28 cellular contexts compared by ENCODE assay signal in the genomic region with DNA sequence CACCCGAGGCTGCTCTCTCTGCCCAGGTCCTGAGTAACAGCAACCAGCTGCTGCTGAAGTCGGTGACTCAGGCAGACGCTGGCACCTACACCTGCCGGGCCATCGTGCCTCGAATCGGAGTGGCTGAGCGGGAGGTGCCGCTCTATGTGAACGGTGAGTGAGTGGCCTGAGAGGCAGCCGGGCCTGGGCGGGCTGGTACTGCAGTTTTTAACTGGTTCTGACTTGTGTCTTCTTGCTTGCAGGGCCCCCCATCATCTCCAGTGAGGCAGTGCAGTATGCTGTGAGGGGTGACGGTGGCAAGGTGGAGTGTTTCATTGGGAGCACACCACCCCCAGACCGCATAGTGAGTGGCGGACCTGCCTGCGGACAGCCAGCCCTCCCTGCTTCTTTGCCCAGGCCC.
"Had no signal": no experiment of that assay in that cellular context is flagged by ENCODE, and none has a peak within 500 bp of the region (broad histone marks: within the 10 kb centered on the region; RNA-seq: fewer than 3 reads in every experiment).

No MANE protein-coding gene starts in this region.

- H3K9me3 ChIP-seq: ascending aorta had no signal

- ATAC-seq: activated CD8-positive, alpha-beta T cell treated with anti-CD3 and anti-CD28 coated beads for 36 hours; activated naive CD8-positive, alpha-beta T cell treated with anti-CD3 and anti-CD28 coated beads, Interleukin-2, amount 50 U/mL, for 24 hours; activated T-cell treated with anti-CD3 and anti-CD28 coated beads, Interleukin-2, amount 50 U/mL, for 4 hours had no signal

- H3K4me1 ChIP-seq: ascending aorta had no signal

- DNase-seq: activated B cell treated with CpG ODN at 0.5 μM for 24 hours; activated CD4-positive, alpha-beta memory T cell treated with anti-CD3 and anti-CD28 coated beads for 36 hours; activated CD4-positive, alpha-beta T cell treated with anti-CD3 and anti-CD28 coated beads for 4 hours; activated CD4-positive, alpha-beta T cell treated with anti-CD3 and anti-CD28 coated beads, Interleukin-2, amount 10 ng/mL, durations not matched to agents 24 days and 14 days; activated CD4-positive, alpha-beta T cell treated with anti-CD3 and anti-CD28 coated beads, Interleukin-2, amount 50 U/mL, for 1 hour; activated CD4-positive, alpha-beta T cell treated with anti-CD3 and anti-CD28 coated beads, Interleukin-2, amount 50 U/mL, for 4 hours; activated CD4-positive, CD25-positive, alpha-beta regulatory T cell treated with anti-CD3 and anti-CD28 coated beads, Interleukin-2, amount 50 U/mL, for 72 hours; activated CD8-positive, alpha-beta memory T cell treated with anti-CD3 and anti-CD28 coated beads, Interleukin-2, amount 50 U/mL, for 4 hours; activated CD8-positive, alpha-beta T cell treated with anti-CD3 and anti-CD28 coated beads for 36 hours; activated effector memory CD4-positive, alpha-beta T cell treated with Interleukin-2 at 50 U/mL for 16 hours; activated gamma-delta T cell; activated naive CD4-positive, alpha-beta T cell treated with anti-CD3 and anti-CD28 coated beads, Interleukin-2, amount 10 ng/mL, durations not matched to agents 7 days and 5 days; activated naive CD4-positive, alpha-beta T cell treated with Interleukin-2 at 50 U/mL for 16 hours; activated naive CD8-positive, alpha-beta T cell treated with anti-CD3 and anti-CD28 coated beads, Interleukin-2, amount 10 ng/mL, durations not matched to agents 7 days and 5 days; activated naive CD8-positive, alpha-beta T cell treated with anti-CD3 and anti-CD28 coated beads, Interleukin-2, amount 50 U/mL, for 24 hours; activated T-cell treated with anti-CD3 and anti-CD28 coated beads for 4 hours; activated T-cell treated with anti-CD3 and anti-CD28 coated beads, Interleukin-2, amount 50 U/mL, for 1 hour; activated T-cell treated with anti-CD3 and anti-CD28 coated beads, Interleukin-2, amount 50 U/mL, for 4 hours; amygdala; anterior cingulate cortex; caudate nucleus; cerebellar nuclear complex; T-helper 1 cell; T-helper 2 cell; T-helper 9 cell had no signal

- H3K27ac ChIP-seq: ascending aorta, cardiac muscle cell, VCaP had no signal

- H3K4me3 ChIP-seq: ascending aorta, cardiac muscle cell had no signal

- H3K27me3 ChIP-seq: ascending aorta, cardiac muscle cell had no signal
